ENCODE assay signal across 20 cellular contexts in genomic region chr19:14614099-14614412, GRCh38. TPM values are rescaled to one million over a fixed set of nuclear protein-coding genes. Genes with fewer than 3 reads are reported as not detected.
A peak's percentile ranks its signal among the peaks of the same experiment; 100 is the strongest.
DNase-seq lines count a peak whose midpoint lies in the region; ATAC-seq and TF ChIP-seq lines count a peak whose summit lies in the region.
"Had no signal": no experiment of that assay in that cellular context is flagged by ENCODE, and none has a peak within 500 bp of the region (broad histone marks: within the 10 kb centered on the region; RNA-seq: fewer than 3 reads in every experiment).

No MANE protein-coding gene starts in this region.

- no peak for TF ChIP-seq CTCF in lower lobe of right lung (IDR thresholded peaks at IDR 0.05)
- no peak for TF ChIP-seq CTCF in nephron progenitor cell (IDR thresholded peaks at IDR 0.05)

- H3K36me3 ChIP-seq in lower lobe of right lung = no peaks in the 10 kb centered on the region
- H3K36me3 ChIP-seq: heart right ventricle, MG63, tibial nerve, WERI-Rb-1 had no signal

- DNase-seq in Ammon's horn (ENCODE audit: low spot score) (peak; percentile 34), SIG-M5 (lab: John Stamatoyannopoulos, UW) (peak; percentile 70), lower lobe of right lung (peak; percentile 63), T-helper 9 cell (no peak), nephron progenitor cell (no peak)
- no peak for DNase-seq in activated CD4-positive, alpha-beta memory T cell treated with anti-CD3 and anti-CD28 coated beads, Interleukin-2, amount 10 ng/mL, durations not matched to agents 7 days and 5 days
- DNase-seq: activated CD8-positive, alpha-beta memory T cell treated with anti-CD3 and anti-CD28 coated beads, Interleukin-2, amount 50 U/mL, for 4 hours; cerebellar nuclear complex; GOT3; heart right ventricle; MG63; NCI-H2227 treated with DMSO at 0.1 percent for 48 hours; WERI-Rb-1 had no signal

- no peaks in the 10 kb centered on the region for H3K27me3 ChIP-seq in lower lobe of right lung (ENCODE audit: low read depth)
- H3K27me3 ChIP-seq: heart right ventricle, MG63, tibial nerve had no signal

- H3K27ac ChIP-seq in lower lobe of right lung = no peak overlapping the region
- H3K27ac ChIP-seq: A549, tibial nerve, WERI-Rb-1 had no signal

- H3K27ac Mint-ChIP-seq in nephron progenitor cell = no peak overlapping the region
- no peak overlapping the region for H3K27ac Mint-ChIP-seq in activated CD4-positive, alpha-beta memory T cell treated with anti-CD3 and anti-CD28 coated beads, Interleukin-2, amount 10 ng/mL, durations not matched to agents 7 days and 5 days

- no peak overlapping the region for H3K4me3 ChIP-seq in lower lobe of right lung
- H3K4me3 ChIP-seq: A549, heart right ventricle, MG63, smooth muscle cell, tibial nerve had no signal

- H3K36me3 Mint-ChIP-seq in nephron progenitor cell (ENCODE audit: low read depth) = no peaks in the 10 kb centered on the region
- no peaks in the 10 kb centered on the region for H3K36me3 Mint-ChIP-seq in activated CD4-positive, alpha-beta memory T cell treated with anti-CD3 and anti-CD28 coated beads, Interleukin-2, amount 10 ng/mL, durations not matched to agents 7 days and 5 days (ENCODE audit: low read depth)

- no peak overlapping the region for H3K4me3 Mint-ChIP-seq in nephron progenitor cell
- no peak overlapping the region for H3K4me3 Mint-ChIP-seq in activated CD4-positive, alpha-beta memory T cell treated with anti-CD3 and anti-CD28 coated beads, Interleukin-2, amount 10 ng/mL, durations not matched to agents 7 days and 5 days

- no peaks in the 10 kb centered on the region for H3K4me1 Mint-ChIP-seq in nephron progenitor cell
- H3K4me1 Mint-ChIP-seq in activated CD4-positive, alpha-beta memory T cell treated with anti-CD3 and anti-CD28 coated beads, Interleukin-2, amount 10 ng/mL, durations not matched to agents 7 days and 5 days = no peaks in the 10 kb centered on the region

- POLR2A ChIA-PET in activated CD4-positive, alpha-beta memory T cell treated with anti-CD3 and anti-CD28 coated beads, Interleukin-2, amount 10 ng/mL, durations not matched to agents 7 days and 5 days (lab: Charles Lee) = no interaction called here

- no peaks in the 10 kb centered on the region for H3K4me1 ChIP-seq in lower lobe of right lung
- H3K4me1 ChIP-seq: A549, tibial nerve had no signal

- intact Hi-C loops in lower lobe of right lung (cut with DNase I) = no loop called here

- peaks cover 4% of the 10 kb centered on the region for H3K9me3 ChIP-seq in lower lobe of right lung
- H3K9me3 ChIP-seq: MG63 had no signal

- peak; percentile 61 for ATAC-seq in GM21381 (IDR thresholded peaks at IDR 0.05; ENCODE audit: unreplicated experiment)
- peak; percentile 64 to 73 for ATAC-seq in lower lobe of right lung
- ATAC-seq in HG03135 (IDR thresholded peaks at IDR 0.05; ENCODE audit: unreplicated experiment) = no peak
- ATAC-seq: A549, left colon had no signal

- peaks cover 4% of the 10 kb centered on the region for H3K27me3 Mint-ChIP-seq in nephron progenitor cell (ENCODE audit: low read depth, poor library complexity)
- no peaks in the 10 kb centered on the region for H3K27me3 Mint-ChIP-seq in activated CD4-positive, alpha-beta memory T cell treated with anti-CD3 and anti-CD28 coated beads, Interleukin-2, amount 10 ng/mL, durations not matched to agents 7 days and 5 days

- CTCF ChIA-PET in activated CD4-positive, alpha-beta memory T cell treated with anti-CD3 and anti-CD28 coated beads, Interleukin-2, amount 10 ng/mL, durations not matched to agents 7 days and 5 days (lab: Charles Lee) = no interaction called here

- peaks cover 82% of the 10 kb centered on the region for H3K9me3 Mint-ChIP-seq in nephron progenitor cell
- peaks cover 7% of the 10 kb centered on the region for H3K9me3 Mint-ChIP-seq in activated CD4-positive, alpha-beta memory T cell treated with anti-CD3 and anti-CD28 coated beads, Interleukin-2, amount 10 ng/mL, durations not matched to agents 7 days and 5 days

RNA-seq across cellular contexts. Expression of gene CLEC17A, which starts 31.2 kb away (rescaled TPM):
- not detected for total RNA-seq in lower lobe of right lung
- not detected for total RNA-seq in activated CD4-positive, alpha-beta memory T cell treated with anti-CD3 and anti-CD28 coated beads, Interleukin-2, amount 10 ng/mL, durations not matched to agents 7 days and 5 days
- total RNA-seq: epithelial cell of proximal tubule, smooth muscle cell had no signal

RNA-seq across cellular contexts. Expression of gene NDUFB7, which starts 42.2 kb away (rescaled TPM):
- 121 TPM for total RNA-seq in lower lobe of right lung
- 10 to 100 TPM; 91.6 to 93.0 TPM for total RNA-seq in activated CD4-positive, alpha-beta memory T cell treated with anti-CD3 and anti-CD28 coated beads, Interleukin-2, amount 10 ng/mL, durations not matched to agents 7 days and 5 days

Comparison
In these comparisons a context has a peak if more than half of its experiments do, and no peak if none do; other contexts are left out.
1. DNase-seq: peak in Ammon's horn (single experiment), SIG-M5 (single experiment) and lower lobe of right lung (single experiment); none in T-helper 9 cell (single experiment), nephron progenitor cell (single experiment) and activated CD4-positive, alpha-beta memory T cell treated with anti-CD3 and anti-CD28 coated beads, Interleukin-2, amount 10 ng/mL, durations not matched to agents 7 days and 5 days (single experiment).